In genomic region chr11:86246293-86246675, GRCh38 we compare ENCODE assay signal across 1 cellular context.
TF ChIP-seq lines count a peak whose summit lies in the region.

No MANE protein-coding gene starts in this region.

TF ChIP-seq in IMR-90, 13 proteins besides CTCF, POLR2A, EP300 and RAD21:
- no peak for TF ChIP-seq RCOR1 (IDR thresholded peaks at IDR 0.05; ENCODE audit: insufficient replicate concordance, low read length)
- no peak for TF ChIP-seq RFX5 (IDR thresholded peaks at IDR 0.05; ENCODE audit: low read depth, low read length)
- TF ChIP-seq CHD1 (IDR thresholded peaks at IDR 0.05; ENCODE audit: low read depth, low read length), result no peak
- TF ChIP-seq NFE2L2 (IDR thresholded peaks at IDR 0.05; ENCODE audit: low read depth, low read length), result no peak
- no peak for TF ChIP-seq MAZ (IDR thresholded peaks at IDR 0.05; ENCODE audit: borderline replicate concordance, low read depth, low read length)
- no peak for TF ChIP-seq MAFK (IDR thresholded peaks at IDR 0.05; ENCODE audit: low read depth, low read length)
- no peak for TF ChIP-seq CEBPB (IDR thresholded peaks at IDR 0.05; ENCODE audit: low read depth, low read length)
- no peak for TF ChIP-seq MXI1 (IDR thresholded peaks at IDR 0.05; ENCODE audit: borderline replicate concordance, low read depth, low read length)
- TF ChIP-seq FOS (IDR thresholded peaks at IDR 0.05; ENCODE audit: low read depth, low read length), result no peak
- TF ChIP-seq, protein P1, sequence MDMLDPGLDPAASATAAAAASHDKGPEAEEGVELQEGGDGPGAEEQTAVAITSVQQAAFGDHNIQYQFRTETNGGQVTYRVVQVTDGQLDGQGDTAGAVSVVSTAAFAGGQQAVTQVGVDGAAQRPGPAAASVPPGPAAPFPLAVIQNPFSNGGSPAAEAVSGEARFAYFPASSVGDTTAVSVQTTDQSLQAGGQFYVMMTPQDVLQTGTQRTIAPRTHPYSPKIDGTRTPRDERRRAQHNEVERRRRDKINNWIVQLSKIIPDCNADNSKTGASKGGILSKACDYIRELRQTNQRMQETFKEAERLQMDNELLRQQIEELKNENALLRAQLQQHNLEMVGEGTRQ (IDR thresholded peaks at IDR 0.05; ENCODE audit: low read depth, low read length), result no peak
- TF ChIP-seq, protein P2, sequence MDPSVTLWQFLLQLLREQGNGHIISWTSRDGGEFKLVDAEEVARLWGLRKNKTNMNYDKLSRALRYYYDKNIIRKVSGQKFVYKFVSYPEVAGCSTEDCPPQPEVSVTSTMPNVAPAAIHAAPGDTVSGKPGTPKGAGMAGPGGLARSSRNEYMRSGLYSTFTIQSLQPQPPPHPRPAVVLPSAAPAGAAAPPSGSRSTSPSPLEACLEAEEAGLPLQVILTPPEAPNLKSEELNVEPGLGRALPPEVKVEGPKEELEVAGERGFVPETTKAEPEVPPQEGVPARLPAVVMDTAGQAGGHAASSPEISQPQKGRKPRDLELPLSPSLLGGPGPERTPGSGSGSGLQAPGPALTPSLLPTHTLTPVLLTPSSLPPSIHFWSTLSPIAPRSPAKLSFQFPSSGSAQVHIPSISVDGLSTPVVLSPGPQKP (IDR thresholded peaks at IDR 0.05; ENCODE audit: borderline replicate concordance, low read depth, low read length), result no peak
- no peak for TF ChIP-seq SMC3 (IDR thresholded peaks at IDR 0.05; ENCODE audit: low read depth, low read length)
- no peak for TF ChIP-seq BHLHE40 (IDR thresholded peaks at IDR 0.05; ENCODE audit: low read depth, low read length)
